Comparison of ENCODE assay signal across 8 cellular contexts in genomic region chr5:92641031-92641962, GRCh38.
DNase-seq lines count a peak whose midpoint lies in the region; ATAC-seq, FAIRE-seq and TF ChIP-seq lines count a peak whose summit lies in the region.

No MANE protein-coding gene starts in this region.

- no peaks in the 10 kb centered on the region for H3K36me3 ChIP-seq in pancreas

- peak overlapping the region; percentile 28 for H3K27ac Mint-ChIP-seq in endothelial cell (ENCODE audit: unreplicated experiment)

- peak overlapping the region in 3 of 4 donors; percentile 31 to 44 (median 39) for H3K27ac ChIP-seq in pancreas

- ATAC-seq in pancreas (peak; percentile 72 to 92 (median 90)), GM21526 (IDR thresholded peaks at IDR 0.05; ENCODE audit: low FRiP score, unreplicated experiment) (no peak), GM21423 (IDR thresholded peaks at IDR 0.05; ENCODE audit: unreplicated experiment) (no peak), GM21447 (IDR thresholded peaks at IDR 0.05; ENCODE audit: unreplicated experiment) (no peak)

- H3K9me3 ChIP-seq in pancreas = no peaks in the 10 kb centered on the region

- H3K27me3 Mint-ChIP-seq in endothelial cell (ENCODE audit: unreplicated experiment) = no peaks in the 10 kb centered on the region

- H3K36me3 Mint-ChIP-seq in endothelial cell (ENCODE audit: low read depth, unreplicated experiment) = no peaks in the 10 kb centered on the region

- H3K4me3 ChIP-seq in pancreas = peak overlapping the region in 2 of 4 donors; percentile 4 to 25

- H3K27me3 ChIP-seq in pancreas = no peaks in the 10 kb centered on the region

- no peak for FAIRE-seq in pancreas (lab: Jason Lieb, UNC)

- intact Hi-C loops in pancreas (cut with DNase I) = no loop called here

- 2% methylated on average over 10 of the region's 10 CpGs for WGBS in pancreas, 2 donors

- TF ChIP-seq CTCF in endothelial cell (IDR thresholded peaks at IDR 0.05; ENCODE audit: unreplicated experiment) (no peak), pancreas (IDR thresholded peaks at IDR 0.05) (no peak)

- H3K4me3 Mint-ChIP-seq in endothelial cell (ENCODE audit: unreplicated experiment) = no peak overlapping the region

- peaks cover 8% of the 10 kb centered on the region for H3K4me1 Mint-ChIP-seq in endothelial cell (ENCODE audit: unreplicated experiment)

- peaks cover 4 to 18% (median 14%) of the 10 kb centered on the region in 3 donors for H3K4me1 ChIP-seq in pancreas

- peak; percentile 35 for DNase-seq in GM04503 (ENCODE audit: low read depth)
- peak; percentile 49 for DNase-seq in NCI-H460 (ENCODE audit: extremely low read depth, low read depth)
- DNase-seq in endothelial cell (ENCODE audit: low spot score) = no peak
- peak in 3 of 6 donors; percentile 18 to 37 (median 33) for DNase-seq in pancreas
- no peak for DNase-seq in stimulated activated naive CD4-positive, alpha-beta T cell treated with Interleukin-2 at 50 U/mL for 16 hours (lab: John Stamatoyannopoulos, UW)

- H3K9me3 Mint-ChIP-seq in endothelial cell (ENCODE audit: unreplicated experiment) = no peaks in the 10 kb centered on the region

Comparison
In these comparisons a context has a peak if more than half of its experiments do, and no peak if none do; other contexts are left out.
1. DNase-seq: peak in GM04503 (single experiment) and NCI-H460 (single experiment); none in endothelial cell (single experiment) and stimulated activated naive CD4-positive, alpha-beta T cell treated with Interleukin-2 at 50 U/mL for 16 hours (single experiment).
2. ATAC-seq: peak in pancreas (4 of 4); none in GM21526 (single experiment), GM21423 (single experiment) and GM21447 (single experiment).